9 cellular contexts compared by ENCODE assay signal in the genomic region with DNA sequence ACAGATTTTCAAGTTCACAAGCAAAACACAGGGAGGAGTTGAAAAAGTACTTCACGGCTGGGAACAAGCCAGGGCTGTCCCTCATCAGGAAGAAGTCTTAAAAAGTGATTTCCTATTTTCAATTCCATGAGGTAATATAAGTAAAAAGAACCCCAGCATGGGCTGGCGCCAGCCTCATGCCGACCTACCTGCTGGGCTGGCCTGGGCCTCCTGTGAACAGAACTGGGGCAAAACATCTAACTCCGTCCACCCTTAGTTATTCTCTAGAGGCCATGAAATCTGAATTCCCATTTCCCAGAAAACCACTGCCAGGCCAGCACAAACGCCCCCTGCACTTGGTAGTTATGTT.
DNase-seq lines count a peak whose midpoint lies in the region; TF ChIP-seq lines count a peak whose summit lies in the region.
"Had no signal": no experiment of that assay in that cellular context is flagged by ENCODE, and none has a peak within 500 bp of the region (broad histone marks: within the 10 kb centered on the region; RNA-seq: fewer than 3 reads in every experiment).

No MANE protein-coding gene starts in this region.

- H3K27ac ChIP-seq in HL-60 (replicated peaks) (peak overlapping the region; percentile 93), hepatocyte (peak overlapping the region; percentile 87), smooth muscle cell (ENCODE audit: low read depth) (peak overlapping the region; percentile 70)

- H3K4me3 ChIP-seq in HL-60 (replicated peaks; ENCODE audit: insufficient read depth, low read length) = no peak overlapping the region
- H3K4me3 ChIP-seq in hepatocyte = no peak overlapping the region
- H3K4me3 ChIP-seq in smooth muscle cell = no peak overlapping the region

- H2AFZ ChIP-seq in hepatocyte = no peak overlapping the region
- H2AFZ ChIP-seq in smooth muscle cell (ENCODE audit: low read depth) = no peak overlapping the region

- peaks cover 63% of the 10 kb centered on the region for H3K36me3 Mint-ChIP-seq in activated T-helper 1 cell treated with anti-CD3 and anti-CD28 coated beads, Interleukin-12 subunit alpha, Interleukin-12 subunit beta, Interleukin-2, Interleukin-4 antibody, amounts not matched to agents 30 ng/mL and 10 ng/mL and 1 ng/mL, durations not matched to agents 14 hours and 24 hours and 36 hours (ENCODE audit: low read depth)

- POLR2A ChIA-PET in HEK293T (lab: Yijun Ruan, JAX) = no interaction called here

- no peaks in the 10 kb centered on the region for H3K9me3 ChIP-seq in hepatocyte (ENCODE audit: low read depth)
- H3K9me3 ChIP-seq in smooth muscle cell (replicated peaks; ENCODE audit: low read depth) = no peaks in the 10 kb centered on the region

- DNase-seq in HL-60 (ENCODE audit: low read depth in 1 of 2, low spot score in 1 of 2) (no peak), hepatocyte (ENCODE audit: low spot score) (no peak), smooth muscle cell (lab: John Stamatoyannopoulos, UW; ENCODE audit: unreplicated experiment) (no peak), OCI-M1 (lab: John Stamatoyannopoulos, UW) (no peak), NCI-H748 treated with DMSO at 0.1 percent for 48 hours (lab: John Stamatoyannopoulos, UW) (no peak), HEK293T (ENCODE audit: extremely low spot score) (no peak), NCI-H345 treated with DMSO at 0.1 percent for 48 hours (lab: John Stamatoyannopoulos, UW; ENCODE audit: unreplicated experiment) (no peak)
- no peak for DNase-seq in activated T-helper 1 cell treated with anti-CD3 and anti-CD28 coated beads, Interleukin-12 subunit alpha, Interleukin-12 subunit beta, Interleukin-2, Interleukin-4 antibody, amounts not matched to agents 30 ng/mL and 10 ng/mL and 1 ng/mL, durations not matched to agents 14 hours and 24 hours and 36 hours (ENCODE audit: low spot score)
- DNase-seq: Karpas-422 had no signal

- H4K20me1 ChIP-seq in hepatocyte (ENCODE audit: insufficient read depth, poor library complexity, severe bottlenecking) (no peaks in the 10 kb centered on the region), smooth muscle cell (ENCODE audit: low read depth) (no peaks in the 10 kb centered on the region)

- peak overlapping the region; percentile 18 for H3K9ac ChIP-seq in smooth muscle cell (ENCODE audit: low read depth)

- H3K4me2 ChIP-seq in hepatocyte (no peak overlapping the region), smooth muscle cell (peak overlapping the region; percentile 65)

- intact Hi-C loops in activated T-helper 1 cell treated with anti-CD3 and anti-CD28 coated beads, Interleukin-12 subunit alpha, Interleukin-12 subunit beta, Interleukin-2, Interleukin-4 antibody, amounts not matched to agents 30 ng/mL and 10 ng/mL and 1 ng/mL, durations not matched to agents 14 hours and 24 hours and 36 hours (cut with micrococcal nuclease) = loop anchor here (1.0 to 5.0 kb wide), 6 partner anchors 104 to 406 kb away; partner anchors contain the start of genes ATOH8, IMMT, KDM3A and MRPL35

- H3K27me3 ChIP-seq in HL-60 (ENCODE audit: insufficient read depth, poor library complexity, severe bottlenecking) (no peaks in the 10 kb centered on the region), hepatocyte (no peaks in the 10 kb centered on the region), smooth muscle cell (ENCODE audit: low read depth) (no peaks in the 10 kb centered on the region)

- peak overlapping the region; percentile 93 for H3K27ac Mint-ChIP-seq in activated T-helper 1 cell treated with anti-CD3 and anti-CD28 coated beads, Interleukin-12 subunit alpha, Interleukin-12 subunit beta, Interleukin-2, Interleukin-4 antibody, amounts not matched to agents 30 ng/mL and 10 ng/mL and 1 ng/mL, durations not matched to agents 14 hours and 24 hours and 36 hours

- H3K36me3 ChIP-seq in hepatocyte (replicated peaks; ENCODE audit: insufficient read depth, low read depth) = no peaks in the 10 kb centered on the region
- H3K36me3 ChIP-seq in smooth muscle cell (ENCODE audit: low read depth) = peaks cover 3% of the 10 kb centered on the region

- no peaks in the 10 kb centered on the region for H3K9me2 ChIP-seq in hepatocyte (replicated peaks; ENCODE audit: insufficient read depth)

- no peaks in the 10 kb centered on the region for H3K27me3 Mint-ChIP-seq in activated T-helper 1 cell treated with anti-CD3 and anti-CD28 coated beads, Interleukin-12 subunit alpha, Interleukin-12 subunit beta, Interleukin-2, Interleukin-4 antibody, amounts not matched to agents 30 ng/mL and 10 ng/mL and 1 ng/mL, durations not matched to agents 14 hours and 24 hours and 36 hours (ENCODE audit: insufficient read depth)

- peak overlapping the region; percentile 76 for H3K4me3 Mint-ChIP-seq in activated T-helper 1 cell treated with anti-CD3 and anti-CD28 coated beads, Interleukin-12 subunit alpha, Interleukin-12 subunit beta, Interleukin-2, Interleukin-4 antibody, amounts not matched to agents 30 ng/mL and 10 ng/mL and 1 ng/mL, durations not matched to agents 14 hours and 24 hours and 36 hours

- peaks cover 5% of the 10 kb centered on the region for H3F3A ChIP-seq in smooth muscle cell (ENCODE audit: low read depth)

- H3K9me3 Mint-ChIP-seq in activated T-helper 1 cell treated with anti-CD3 and anti-CD28 coated beads, Interleukin-12 subunit alpha, Interleukin-12 subunit beta, Interleukin-2, Interleukin-4 antibody, amounts not matched to agents 30 ng/mL and 10 ng/mL and 1 ng/mL, durations not matched to agents 14 hours and 24 hours and 36 hours = no peaks in the 10 kb centered on the region

- no peaks in the 10 kb centered on the region for H3K79me2 ChIP-seq in hepatocyte
- no peaks in the 10 kb centered on the region for H3K79me2 ChIP-seq in smooth muscle cell (ENCODE audit: low read depth)

- 83% methylated on average over 5 of the region's 5 CpGs for WGBS in hepatocyte (ENCODE audit: low lambda C conversion rate, missing lambda C conversion rate)
- 85% methylated on average over 5 of the region's 5 CpGs for WGBS in smooth muscle cell (ENCODE audit: low lambda C conversion rate)

- H3K4me1 ChIP-seq in hepatocyte (ENCODE audit: insufficient read depth) (peaks cover 26% of the 10 kb centered on the region), smooth muscle cell (ENCODE audit: low read depth) (peaks cover 7% of the 10 kb centered on the region)

- H3K4me1 Mint-ChIP-seq in activated T-helper 1 cell treated with anti-CD3 and anti-CD28 coated beads, Interleukin-12 subunit alpha, Interleukin-12 subunit beta, Interleukin-2, Interleukin-4 antibody, amounts not matched to agents 30 ng/mL and 10 ng/mL and 1 ng/mL, durations not matched to agents 14 hours and 24 hours and 36 hours (ENCODE audit: low read depth) = peaks cover 77% of the 10 kb centered on the region

- CTCF ChIA-PET in HEK293T (lab: Yijun Ruan, JAX) = no interaction called here

- no peak for TF ChIP-seq CTCF in HL-60 (IDR thresholded peaks at IDR 0.05; ENCODE audit: insufficient read depth, low read length)
- TF ChIP-seq CTCF in hepatocyte (IDR thresholded peaks at IDR 0.05; ENCODE audit: poor library complexity) = no peak
- no peak for TF ChIP-seq CTCF in smooth muscle cell (IDR thresholded peaks at IDR 0.05; ENCODE audit: borderline replicate concordance, insufficient read depth, poor library complexity, severe bottlenecking)

TF ChIP-seq in HEK293T, 16 proteins besides CTCF, POLR2A, EP300 and RAD21:
- TF ChIP-seq BHLHE40 (IDR thresholded peaks at IDR 0.05; ENCODE audit: borderline replicate concordance) = no peak
- no peak for TF ChIP-seq FOXM1 (IDR thresholded peaks at IDR 0.05; ENCODE audit: borderline replicate concordance)
- no peak for TF ChIP-seq SUZ12 (IDR thresholded peaks at IDR 0.05)
- no peak for TF ChIP-seq HDGF (IDR thresholded peaks at IDR 0.05; ENCODE audit: borderline replicate concordance)
- no peak for TF ChIP-seq CTBP1 (IDR thresholded peaks at IDR 0.05; ENCODE audit: borderline replicate concordance)
- TF ChIP-seq LEF1 (IDR thresholded peaks at IDR 0.05; ENCODE audit: borderline replicate concordance) = no peak
- TF ChIP-seq TARDBP (IDR thresholded peaks at IDR 0.05) = no peak
- TF ChIP-seq FOXA1 (IDR thresholded peaks at IDR 0.05) = no peak
- no peak for TF ChIP-seq ZNF384 (IDR thresholded peaks at IDR 0.05)
- TF ChIP-seq NFRKB (IDR thresholded peaks at IDR 0.05) = no peak
- TF ChIP-seq PKNOX1 (IDR thresholded peaks at IDR 0.05) = no peak
- TF ChIP-seq ARNT (IDR thresholded peaks at IDR 0.05) = no peak
- no peak for TF ChIP-seq FOXK2 (IDR thresholded peaks at IDR 0.05)
- TF ChIP-seq ELF4 (IDR thresholded peaks at IDR 0.05) = no peak
- no peak for TF ChIP-seq L3MBTL2 (conservative IDR thresholded peaks at IDR 0.05)
- TF ChIP-seq SP1 (IDR thresholded peaks at IDR 0.05) = no peak
